ENCODE assay signal across 16 cellular contexts in the genomic region with DNA sequence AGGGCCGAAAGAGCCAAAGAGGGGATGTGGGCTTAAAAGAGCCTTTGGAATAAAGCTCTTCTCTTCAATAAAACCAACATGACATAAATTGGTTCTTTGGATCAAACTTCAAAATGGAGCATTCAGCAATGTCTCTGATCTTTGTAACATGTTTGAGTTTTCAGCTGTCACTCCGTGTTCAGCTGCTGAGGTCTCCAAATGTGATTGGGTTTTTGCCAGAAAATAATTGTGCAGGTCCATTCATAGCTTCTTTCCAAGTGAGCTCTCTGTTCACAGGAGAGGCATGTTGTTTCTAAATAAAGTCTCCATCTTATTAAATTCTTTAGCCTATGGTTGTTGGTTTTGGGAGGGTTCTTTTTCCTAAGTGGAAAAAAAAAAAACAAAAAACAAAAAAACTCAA.
DNase-seq lines count a peak whose midpoint lies in the region; ATAC-seq and TF ChIP-seq lines count a peak whose summit lies in the region.
"Had no signal": no experiment of that assay in that cellular context is flagged by ENCODE, and none has a peak within 500 bp of the region (broad histone marks: within the 10 kb centered on the region; RNA-seq: fewer than 3 reads in every experiment).

No MANE protein-coding gene starts in this region.

- ATAC-seq in stimulated activated naive B cell treated with anti-CD40 and anti-IgM and Interleukin-4, amounts not matched to agents 10 μg/mL and 1 μg/mL and 100 μg/mL, for 72 hours (replicated peaks): no peak
- ATAC-seq in activated naive CD8-positive, alpha-beta T cell treated with anti-CD3 and anti-CD28 coated beads, Interleukin-2, amount 50 U/mL, for 24 hours: no peak
- ATAC-seq: A549; CD8-positive, alpha-beta T cell; GM12878; HCT116 had no signal

- H3K4me1 Mint-ChIP-seq in nephron: peaks cover 56% of the 10 kb centered on the region
- H3K4me1 Mint-ChIP-seq in stimulated activated naive B cell treated with anti-CD40 and anti-IgM and Interleukin-4, amounts not matched to agents 10 μg/mL and 1 μg/mL and 100 μg/mL, for 72 hours: peaks cover 18 to 61% of the 10 kb centered on the region in 2 donors
- H3K4me1 Mint-ChIP-seq in activated naive CD8-positive, alpha-beta T cell treated with anti-CD3 and anti-CD28 coated beads, Interleukin-2, amount 50 U/mL, for 24 hours: no peaks in the 10 kb centered on the region
- H3K4me1 Mint-ChIP-seq: CD14-positive monocyte had no signal

- no peaks in the 10 kb centered on the region for H3K36me3 Mint-ChIP-seq in nephron (ENCODE audit: low read depth)
- H3K36me3 Mint-ChIP-seq in stimulated activated naive B cell treated with anti-CD40 and anti-IgM and Interleukin-4, amounts not matched to agents 10 μg/mL and 1 μg/mL and 100 μg/mL, for 72 hours: peaks cover 6 to 8% of the 10 kb centered on the region in 2 donors
- no peaks in the 10 kb centered on the region for H3K36me3 Mint-ChIP-seq in activated naive CD8-positive, alpha-beta T cell treated with anti-CD3 and anti-CD28 coated beads, Interleukin-2, amount 50 U/mL, for 24 hours (ENCODE audit: low read depth)
- H3K36me3 Mint-ChIP-seq: CD14-positive monocyte; CD8-positive, alpha-beta T cell had no signal

- DNase-seq in NCI-H446 treated with DMSO at 0.1 percent for 48 hours (lab: John Stamatoyannopoulos, UW): peak; percentile 31
- no peak for DNase-seq in stimulated activated naive B cell treated with anti-CD40 and anti-IgM and Interleukin-4, amounts not matched to agents 10 μg/mL and 1 μg/mL and 100 μg/mL, for 72 hours
- no peak for DNase-seq in HPDE6-E6E7 (ENCODE audit: extremely low spot score)
- no peak for DNase-seq in NCI-H1048 (lab: John Stamatoyannopoulos, UW)
- no peak for DNase-seq in activated naive CD8-positive, alpha-beta T cell treated with anti-CD3 and anti-CD28 coated beads, Interleukin-2, amount 50 U/mL, for 24 hours
- DNase-seq: CD8-positive, alpha-beta T cell; COR-L47; DMS79; IMR-90 had no signal

- H2AFZ ChIP-seq in OCI-LY3 (ENCODE audit: low read depth, low read length): peak overlapping the region; percentile 30; the same call in 1 of the 2 replicates

- peaks cover 8% of the 10 kb centered on the region for H3K36me3 ChIP-seq in OCI-LY3 (replicated peaks; ENCODE audit: low read depth, low read length)

- peak overlapping the region in 2 of 3 experiments; percentile 47 to 74 for H3K27ac Mint-ChIP-seq in nephron
- H3K27ac Mint-ChIP-seq in stimulated activated naive B cell treated with anti-CD40 and anti-IgM and Interleukin-4, amounts not matched to agents 10 μg/mL and 1 μg/mL and 100 μg/mL, for 72 hours: peak overlapping the region; percentile 92
- H3K27ac Mint-ChIP-seq in activated naive CD8-positive, alpha-beta T cell treated with anti-CD3 and anti-CD28 coated beads, Interleukin-2, amount 50 U/mL, for 24 hours: no peak overlapping the region
- H3K27ac Mint-ChIP-seq: CD14-positive monocyte; CD8-positive, alpha-beta T cell had no signal

- H4K20me1 ChIP-seq in OCI-LY3 (ENCODE audit: insufficient read depth, low read length): no peaks in the 10 kb centered on the region

- peaks cover 80% of the 10 kb centered on the region for H3K4me1 ChIP-seq in OCI-LY3 (ENCODE audit: low read length)

- peaks cover 3% of the 10 kb centered on the region for H3K27me3 Mint-ChIP-seq in nephron (ENCODE audit: low read depth)
- peaks cover 3 to 6% of the 10 kb centered on the region in 2 donors for H3K27me3 Mint-ChIP-seq in stimulated activated naive B cell treated with anti-CD40 and anti-IgM and Interleukin-4, amounts not matched to agents 10 μg/mL and 1 μg/mL and 100 μg/mL, for 72 hours
- H3K27me3 Mint-ChIP-seq in activated naive CD8-positive, alpha-beta T cell treated with anti-CD3 and anti-CD28 coated beads, Interleukin-2, amount 50 U/mL, for 24 hours: no peaks in the 10 kb centered on the region

- H3K9me3 ChIP-seq in OCI-LY3 (ENCODE audit: insufficient read depth, low read length): no peaks in the 10 kb centered on the region
- H3K9me3 ChIP-seq: A549 had no signal

- H3K4me3 Mint-ChIP-seq in nephron: no peak overlapping the region
- H3K4me3 Mint-ChIP-seq in stimulated activated naive B cell treated with anti-CD40 and anti-IgM and Interleukin-4, amounts not matched to agents 10 μg/mL and 1 μg/mL and 100 μg/mL, for 72 hours: no peak overlapping the region
- no peak overlapping the region for H3K4me3 Mint-ChIP-seq in activated naive CD8-positive, alpha-beta T cell treated with anti-CD3 and anti-CD28 coated beads, Interleukin-2, amount 50 U/mL, for 24 hours
- H3K4me3 Mint-ChIP-seq: CD14-positive monocyte; CD8-positive, alpha-beta T cell had no signal

- TF ChIP-seq CTCF in OCI-LY3 (IDR thresholded peaks at IDR 0.05; ENCODE audit: low read depth, low read length): no peak
- no peak for TF ChIP-seq CTCF in nephron (IDR thresholded peaks at IDR 0.05; ENCODE audit: unreplicated experiment in 3 of 3)

- peak overlapping the region; percentile 46 for H3K9ac ChIP-seq in OCI-LY3 (ENCODE audit: low read length)

- H3K79me2 ChIP-seq in OCI-LY3 (ENCODE audit: low read length): no peaks in the 10 kb centered on the region

- no peaks in the 10 kb centered on the region for H3K9me3 Mint-ChIP-seq in nephron
- peaks cover 0 to 4% of the 10 kb centered on the region in 2 donors for H3K9me3 Mint-ChIP-seq in stimulated activated naive B cell treated with anti-CD40 and anti-IgM and Interleukin-4, amounts not matched to agents 10 μg/mL and 1 μg/mL and 100 μg/mL, for 72 hours
- H3K9me3 Mint-ChIP-seq in activated naive CD8-positive, alpha-beta T cell treated with anti-CD3 and anti-CD28 coated beads, Interleukin-2, amount 50 U/mL, for 24 hours: no peaks in the 10 kb centered on the region
- H3K9me3 Mint-ChIP-seq: CD8-positive, alpha-beta T cell had no signal

- no peaks in the 10 kb centered on the region for H3K27me3 ChIP-seq in OCI-LY3 (ENCODE audit: low read depth, low read length)

- H3K27ac ChIP-seq in OCI-LY3 (ENCODE audit: low read length): peak overlapping the region; percentile 78
- H3K27ac ChIP-seq: A549, HL-60 had no signal

- no peak overlapping the region for H3K4me3 ChIP-seq in OCI-LY3 (ENCODE audit: low read length)
- H3K4me3 ChIP-seq: A549, GM12878 had no signal

- peak overlapping the region; percentile 64 for H3K4me2 ChIP-seq in OCI-LY3 (ENCODE audit: low read length)
- H3K4me2 ChIP-seq: A549 had no signal
